Comparison of ENCODE assay signal across 8 cellular contexts in the genomic region with DNA sequence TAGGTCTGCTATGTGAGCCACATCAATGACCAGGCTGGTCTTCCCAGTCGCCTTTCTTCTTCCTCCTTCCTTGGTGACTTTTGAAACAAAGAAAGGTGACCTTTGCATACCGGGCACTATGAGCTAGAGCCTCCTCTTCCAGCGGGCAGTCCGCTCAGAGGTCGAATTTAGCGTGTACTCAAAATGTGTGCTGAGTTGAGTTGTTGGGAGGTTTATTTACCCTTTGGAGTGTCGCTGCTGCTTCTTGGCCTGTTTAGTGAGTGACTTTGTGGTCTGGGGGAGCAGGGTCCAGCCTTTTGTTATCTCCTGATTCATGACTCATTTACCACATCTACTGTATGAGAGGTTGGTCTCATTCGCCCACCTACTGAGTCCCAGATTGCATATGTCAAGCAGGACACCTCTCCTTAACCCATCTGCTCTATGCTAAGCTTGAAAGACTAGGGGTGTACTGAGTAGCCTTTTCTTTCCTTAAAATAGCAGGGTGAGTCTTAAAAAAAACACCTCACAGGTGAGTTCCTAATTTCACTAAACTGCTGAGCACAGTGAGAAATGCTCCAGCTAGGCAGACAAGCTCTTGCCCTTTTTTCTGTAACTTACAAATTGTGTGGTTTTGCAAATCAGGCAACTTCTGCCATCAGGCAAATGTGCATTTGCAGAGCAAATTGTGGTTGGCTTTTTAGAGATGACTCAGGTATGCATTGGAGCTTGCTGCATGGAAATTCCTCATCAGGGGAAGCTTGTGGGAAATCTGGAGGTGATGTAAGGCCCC. TPM values are rescaled to one million over a fixed set of nuclear protein-coding genes. Genes with fewer than 3 reads are reported as not detected.
DNase-seq lines count a peak whose midpoint lies in the region; ATAC-seq and TF ChIP-seq lines count a peak whose summit lies in the region.

No MANE protein-coding gene starts in this region.

- H3K4me3 ChIP-seq in CD8-positive, alpha-beta memory T cell (ENCODE audit: low read length) = no peak overlapping the region
- H3K4me3 ChIP-seq in HUES48 (ENCODE audit: low read depth, low read length) (no peak overlapping the region), fibroblast of mammary gland (ENCODE audit: control insufficient read depth, low read depth, low read length) (no peak overlapping the region)

- H3K4me1 ChIP-seq in CD8-positive, alpha-beta memory T cell (ENCODE audit: insufficient read depth, low read length) = peaks cover 4% of the 10 kb centered on the region
- H3K4me1 ChIP-seq in HUES48 (ENCODE audit: control insufficient read depth, insufficient read depth, low read length) = peaks cover 19% of the 10 kb centered on the region

- no peak for TF ChIP-seq CTCF in fibroblast of mammary gland (conservative IDR thresholded peaks at IDR 0.05; ENCODE audit: control insufficient read depth, insufficient read depth, low read depth, low read length)

- no peak overlapping the region for H3K27ac ChIP-seq in CD8-positive, alpha-beta memory T cell (ENCODE audit: low read depth, low read length)
- peak overlapping the region; percentile 82 for H3K27ac ChIP-seq in HUES48 (ENCODE audit: low read depth, low read length)

- peaks cover 0 to 4% of the 10 kb centered on the region in 2 donors for H3K27me3 Mint-ChIP-seq in CD8-positive, alpha-beta memory T cell

- POLR2A ChIA-PET in CD8-positive, alpha-beta memory T cell (lab: Charles Lee) = no interaction called here

- ATAC-seq in GM19395 (IDR thresholded peaks at IDR 0.05; ENCODE audit: unreplicated experiment) = peak; percentile 24
- ATAC-seq in left cardiac atrium = no peak
- no peak for ATAC-seq in GM21737 (IDR thresholded peaks at IDR 0.05; ENCODE audit: unreplicated experiment)

- H3K4me3 Mint-ChIP-seq in CD8-positive, alpha-beta memory T cell = peak overlapping the region in 2 of 7 donors; percentile 26 to 65

- CTCF ChIA-PET in CD8-positive, alpha-beta memory T cell (lab: Charles Lee) = interaction anchor here (0.8 to 3.1 kb wide), 4 partner anchors 22 to 388 kb away, joined by 3 to 15 read pairs (median 4); no protein-coding TSS in a partner anchor

- H3K9me3 Mint-ChIP-seq in CD8-positive, alpha-beta memory T cell = no peaks in the 10 kb centered on the region

- no peaks in the 10 kb centered on the region for H3K36me3 ChIP-seq in CD8-positive, alpha-beta memory T cell (ENCODE audit: insufficient read depth, low read length)
- H3K36me3 ChIP-seq in HUES48 (ENCODE audit: control insufficient read depth, insufficient read depth, low read length) = no peaks in the 10 kb centered on the region

- no peak overlapping the region for H3K9ac ChIP-seq in HUES48 (ENCODE audit: low read depth, low read length)

- peaks cover 0 to 18% (median 0%) of the 10 kb centered on the region in 3 donors for H3K36me3 Mint-ChIP-seq in CD8-positive, alpha-beta memory T cell

- H3K27me3 ChIP-seq in CD8-positive, alpha-beta memory T cell (ENCODE audit: insufficient read depth, low read length, poor library complexity, severe bottlenecking) = no peaks in the 10 kb centered on the region
- peaks cover 35% of the 10 kb centered on the region for H3K27me3 ChIP-seq in HUES48 (ENCODE audit: control insufficient read depth, insufficient read depth, low read length)

- peak overlapping the region in 6 of 8 donors; percentile 12 to 98 (median 46) for H3K27ac Mint-ChIP-seq in CD8-positive, alpha-beta memory T cell

- no peak for DNase-seq in CD8-positive, alpha-beta memory T cell
- DNase-seq in fibroblast of mammary gland (ENCODE audit: low read depth) (peak; percentile 63), HuH-7.5 (ENCODE audit: low spot score) (no peak), left cardiac atrium (no peak), HK-2 (ENCODE audit: unreplicated experiment) (no peak)

- no peaks in the 10 kb centered on the region for H3K9me3 ChIP-seq in CD8-positive, alpha-beta memory T cell (ENCODE audit: low read length)
- H3K9me3 ChIP-seq in HUES48 (ENCODE audit: control insufficient read depth, insufficient read depth, low read length) = no peaks in the 10 kb centered on the region

- intact Hi-C loops in left cardiac atrium (cut with DNase I) = loop anchor here in 1 of 2 donors (10.0 kb wide), 1 partner anchor 361 kb away; a partner anchor contains a TSS

- peaks cover 15 to 22% (median 22%) of the 10 kb centered on the region in 3 donors for H3K4me1 Mint-ChIP-seq in CD8-positive, alpha-beta memory T cell

RNA-seq across cellular contexts. Expression of a gene that starts 3.2 kb away (rescaled TPM):
- 100 to 1,000 TPM; 111 to 115 TPM for total RNA-seq in CD8-positive, alpha-beta memory T cell
- polyA plus RNA-seq in CD8-positive, alpha-beta memory T cell = 48.1 TPM
- total RNA-seq in left cardiac atrium = 10 to 100 TPM; 14.7 to 16.4 TPM

Comparison
In these comparisons a context has a peak if more than half of its experiments do, and no peak if none do; other contexts are left out.
1. RNA of a gene that starts 3.2 kb away (total RNA-seq): 111 to 115 TPM in CD8-positive, alpha-beta memory T cell; 14.7 to 16.4 TPM in left cardiac atrium; every median in the first group is over 4 times any median in the second.